In the genomic region with DNA sequence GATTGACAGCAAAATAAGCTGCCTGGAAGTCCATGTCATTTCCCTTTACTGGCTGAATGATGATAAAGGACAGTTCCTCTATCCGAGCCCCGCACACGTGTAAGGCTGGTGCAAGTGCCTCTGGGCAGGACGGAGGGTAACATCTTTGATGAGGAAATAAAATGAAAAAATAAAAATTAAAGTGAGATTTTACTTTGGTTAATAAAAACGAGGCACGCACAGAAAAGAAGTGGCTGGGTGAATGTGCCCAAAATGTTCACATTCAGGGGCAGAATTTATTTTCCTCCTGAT, we compare ENCODE assay signal across 24 cellular contexts.
"Had no signal": no experiment of that assay in that cellular context is flagged by ENCODE, and none has a peak within 500 bp of the region (broad histone marks: within the 10 kb centered on the region; RNA-seq: fewer than 3 reads in every experiment).

No MANE protein-coding gene starts in this region.

- ATAC-seq: activated naive CD4-positive, alpha-beta T cell treated with anti-CD3 and anti-CD28 coated beads, Interleukin-2, amount 50 U/mL, for 72 hours; activated naive CD8-positive, alpha-beta T cell treated with anti-CD3 and anti-CD28 coated beads, Interleukin-2, amount 50 U/mL, for 24 hours; activated T-cell treated with anti-CD3 and anti-CD28 coated beads, Interleukin-2, amount 50 U/mL, for 4 hours; Panc1 had no signal

- DNase-seq: activated CD4-positive, alpha-beta memory T cell treated with anti-CD3 and anti-CD28 coated beads for 36 hours; activated CD4-positive, alpha-beta T cell treated with anti-CD3 and anti-CD28 coated beads, Interleukin-2, amount 10 ng/mL, durations not matched to agents 7 days and 5 days; activated CD4-positive, CD25-positive, alpha-beta regulatory T cell; activated CD8-positive, alpha-beta memory T cell treated with anti-CD3 and anti-CD28 coated beads for 24 hours; activated effector memory CD4-positive, alpha-beta T cell treated with anti-CD3 and anti-CD28 coated beads, Interleukin-2, amount 50 U/mL, for 16 hours; activated naive CD4-positive, alpha-beta T cell treated with Interleukin-2 at 50 U/mL for 16 hours; activated naive CD8-positive, alpha-beta T cell treated with anti-CD3 and anti-CD28 coated beads, Interleukin-2, amount 50 U/mL, for 24 hours; activated T-cell treated with anti-CD3 and anti-CD28 coated beads, Interleukin-2, amount 50 U/mL, for 4 hours; NCI-H1105; NCI-H1436; NCI-H1694 treated with DMSO at 0.1 percent for 48 hours; NCI-H2029 treated with DMSO at 0.1 percent for 48 hours; NCI-H345; NCI-H510A; NCI-H526 treated with DMSO at 0.1 percent for 48 hours; NCI-H82; RPMI8226; T-helper 1 cell had no signal

- H3K36me3 ChIP-seq: brain microvascular endothelial cell, cardiac muscle cell had no signal

- H3K27ac ChIP-seq: brain microvascular endothelial cell, cardiac muscle cell, SK-N-MC, VCaP had no signal

- H3K4me3 ChIP-seq: cardiac muscle cell, SK-N-MC had no signal

- H3K27me3 ChIP-seq: brain microvascular endothelial cell, cardiac muscle cell had no signal
